ENCODE assay signal across 17 cellular contexts in the genomic region with DNA sequence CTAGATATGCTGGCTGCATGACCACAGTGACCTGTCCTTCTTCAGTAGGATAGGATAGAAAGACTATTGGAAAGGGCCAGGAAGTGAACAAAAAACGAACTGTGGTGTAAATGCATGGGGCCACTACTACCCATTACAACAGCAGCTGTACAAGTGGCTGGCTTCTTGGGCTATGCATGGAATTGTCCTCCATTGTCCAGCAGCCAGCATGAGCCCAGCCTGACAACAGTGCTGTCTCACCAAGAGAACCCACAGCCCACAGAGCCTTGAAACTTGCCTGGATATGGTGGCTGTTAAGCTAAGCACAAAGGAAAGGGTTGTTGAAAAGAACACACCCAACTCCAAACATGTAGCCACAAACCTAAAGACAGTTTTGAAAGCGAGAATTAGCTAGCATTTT.
DNase-seq lines count a peak whose midpoint lies in the region; ATAC-seq and TF ChIP-seq lines count a peak whose summit lies in the region.
"Had no signal": no experiment of that assay in that cellular context is flagged by ENCODE, and none has a peak within 500 bp of the region (broad histone marks: within the 10 kb centered on the region; RNA-seq: fewer than 3 reads in every experiment).

No MANE protein-coding gene starts in this region.

- H3K4me1 ChIP-seq in hepatocyte (ENCODE audit: insufficient read depth) = no peaks in the 10 kb centered on the region
- H3K4me1 ChIP-seq in stomach = peaks cover 0 to 34% (median 16%) of the 10 kb centered on the region in 4 donors
- H3K4me1 ChIP-seq: BLaER1 treated with 17β-estradiol and CSF1 and Interleukin-3, amounts not matched to agents 10 nM and 100 nM; HAP-1; Peyer's patch had no signal

- H3K27ac ChIP-seq in hepatocyte (peak overlapping the region; percentile 54), stomach (peak overlapping the region in 3 of 5 donors; percentile 53 to 75 (median 58))
- H3K27ac ChIP-seq: BLaER1 treated with 17β-estradiol and CSF1 and Interleukin-3, amounts not matched to agents 10 nM and 100 nM; Peyer's patch had no signal

- DNase-seq in NCI-H748 (lab: John Stamatoyannopoulos, UW; ENCODE audit: unreplicated experiment) (peak; percentile 52), NCI-H748 treated with DMSO at 0.1 percent for 48 hours (lab: John Stamatoyannopoulos, UW) (no peak), SK-MEL-5 (ENCODE audit: low read depth, low spot score) (peak; percentile 17), hepatocyte (ENCODE audit: low spot score) (no peak), stomach (no peak), SIG-M5 treated with dmso at 0.1 percent for 504 hours (lab: John Stamatoyannopoulos, UW; ENCODE audit: unreplicated experiment) (no peak)
- no peak for DNase-seq in stimulated activated CD4-positive, alpha-beta T cell treated with anti-CD3 and anti-CD28 coated beads, Interleukin-4, amount 100 ng/mL, for 1 hour
- DNase-seq: Caco-2, DMS79, NCI-H1436, NCI-H2029 treated with DMSO at 0.1 percent for 48 hours, NCI-H526 treated with DMSO at 0.1 percent for 48 hours, Peyer's patch, Right ventricle myocardium superior had no signal

- H3K27me3 ChIP-seq in hepatocyte = peaks cover 12% of the 10 kb centered on the region
- H3K27me3 ChIP-seq in stomach = peaks cover 0 to 16% (median 15%) of the 10 kb centered on the region in 3 donors
- H3K27me3 ChIP-seq: Peyer's patch had no signal

- H3K36me3 ChIP-seq in hepatocyte (replicated peaks; ENCODE audit: insufficient read depth, low read depth) = no peaks in the 10 kb centered on the region
- no peaks in the 10 kb centered on the region for H3K36me3 ChIP-seq in stomach
- H3K36me3 ChIP-seq: BLaER1 treated with 17β-estradiol and CSF1 and Interleukin-3, amounts not matched to agents 10 nM and 100 nM; HAP-1; Peyer's patch had no signal

- 47% methylated on average over 2 of the region's 2 CpGs for WGBS in hepatocyte (ENCODE audit: low lambda C conversion rate, missing lambda C conversion rate)
- WGBS in stomach, 5 donors = 20 to 39% (median 33%) methylated on average over 2 of the region's 2 CpGs

- no peak for ATAC-seq in HG02588 (IDR thresholded peaks at IDR 0.05; ENCODE audit: unreplicated experiment)

- in situ Hi-C loops in SK-MEL-5 (cut with HindIII; ENCODE audit: low pct_unique_long_range_greater_than_20kb, low sequenced_read_pairs) = no loop called here

- H3K4me3 ChIP-seq in hepatocyte (no peak overlapping the region), stomach (no peak overlapping the region)
- H3K4me3 ChIP-seq: BLaER1 treated with 17β-estradiol and CSF1 and Interleukin-3, amounts not matched to agents 10 nM and 100 nM; HAP-1; Peyer's patch had no signal

- H3K79me2 ChIP-seq in hepatocyte = no peaks in the 10 kb centered on the region

- TF ChIP-seq POLR2A in stomach (IDR thresholded peaks at IDR 0.05) = no peak

- peak overlapping the region; percentile 9 for H3K4me2 ChIP-seq in hepatocyte
- H3K4me2 ChIP-seq: BLaER1 treated with 17β-estradiol and CSF1 and Interleukin-3, amounts not matched to agents 10 nM and 100 nM had no signal

- no peak for TF ChIP-seq CTCF in hepatocyte (IDR thresholded peaks at IDR 0.05; ENCODE audit: poor library complexity)
- TF ChIP-seq CTCF in stomach (IDR thresholded peaks at IDR 0.05) = no peak

- H3K9me2 ChIP-seq in hepatocyte (replicated peaks; ENCODE audit: insufficient read depth) = no peaks in the 10 kb centered on the region

- H2AFZ ChIP-seq in hepatocyte = no peak overlapping the region

- no peaks in the 10 kb centered on the region for H4K20me1 ChIP-seq in hepatocyte (ENCODE audit: insufficient read depth, poor library complexity, severe bottlenecking)

- H3K9me3 ChIP-seq in hepatocyte (ENCODE audit: low read depth) (no peaks in the 10 kb centered on the region), stomach (peaks cover 0 to 5% (median 0%) of the 10 kb centered on the region in 4 donors)
- H3K9me3 ChIP-seq: Caco-2, HAP-1, Peyer's patch had no signal

- TF ChIP-seq EP300 in stomach (IDR thresholded peaks at IDR 0.05) = no peak

- intact Hi-C loops in stomach (cut with DNase I; ENCODE audit: low total_unique reads) = no loop called here

Comparison
In these comparisons a context has a peak if more than half of its experiments do, and no peak if none do; other contexts are left out.
1. DNase-seq: peak in NCI-H748 (single experiment) and SK-MEL-5 (single experiment); none in NCI-H748 treated with DMSO at 0.1 percent for 48 hours (single experiment), hepatocyte (single experiment), stomach (single experiment), SIG-M5 treated with dmso at 0.1 percent for 504 hours (single experiment) and stimulated activated CD4-positive, alpha-beta T cell treated with anti-CD3 and anti-CD28 coated beads, Interleukin-4, amount 100 ng/mL, for 1 hour (single experiment).